ENCODE assay signal across 8 cellular contexts in genomic region chr17:43398724-43399595, GRCh38. TPM values are rescaled to one million over a fixed set of nuclear protein-coding genes. Genes with fewer than 3 reads are reported as not detected.
DNase-seq lines count a peak whose midpoint lies in the region; ATAC-seq and TF ChIP-seq lines count a peak whose summit lies in the region.

ARL4D (plus strand) TSS chr17:43398993; CDS start chr17:43399733, 740 bp downstream.

- H3K4me3 ChIP-seq in GM08714 (ENCODE audit: low read length): peak within 1 kb of the TSS; percentile 50
- peak within 1 kb of the TSS; percentile 97 for H3K4me3 ChIP-seq in fibroblast of the aortic adventitia (ENCODE audit: low read depth, low read length)

- H3K27me3 Mint-ChIP-seq in nephron progenitor cell (ENCODE audit: low read depth, poor library complexity): no peaks in the 10 kb centered on the region

- no peaks in the 10 kb centered on the region for H3K9me3 Mint-ChIP-seq in nephron progenitor cell

- DNase-seq in LHCN-M2 (ENCODE audit: low read depth) (peak; percentile 78), SHP77 (lab: John Stamatoyannopoulos, UW) (peak; percentile 67 to 84), activated gamma-delta T cell (lab: John Stamatoyannopoulos, UW) (peak; percentile 73), fibroblast of the aortic adventitia (ENCODE audit: low read depth) (peak; percentile 80), nephron progenitor cell (peak; percentile 93)
- DNase-seq in stimulated activated naive CD8-positive, alpha-beta T cell treated with anti-CD3 and anti-CD28 coated beads, Interleukin-15, Interleukin-2, amounts not matched to agents 100 U/mL and 50 U/mL, for 24 hours: peak; percentile 87

- peak within 1 kb of the TSS; percentile 88 for H3K4me3 Mint-ChIP-seq in nephron progenitor cell

- H3K36me3 Mint-ChIP-seq in nephron progenitor cell (ENCODE audit: low read depth): no peaks in the 10 kb centered on the region

- peak; percentile 82 for ATAC-seq in stimulated activated naive CD8-positive, alpha-beta T cell treated with anti-CD3 and anti-CD28 coated beads, Interleukin-15, Interleukin-2, amounts not matched to agents 100 U/mL and 50 U/mL, for 24 hours
- ATAC-seq in HG02840 (IDR thresholded peaks at IDR 0.05; ENCODE audit: low FRiP score, unreplicated experiment): no peak

- peaks cover 64% of the 10 kb centered on the region for H3K4me1 Mint-ChIP-seq in nephron progenitor cell

- TF ChIP-seq CTCF in fibroblast of the aortic adventitia (IDR thresholded peaks at IDR 0.05; ENCODE audit: insufficient read depth, low read length) (no peak), nephron progenitor cell (IDR thresholded peaks at IDR 0.05) (no peak)

- H3K27ac Mint-ChIP-seq in nephron progenitor cell: peak within 1 kb of the TSS; percentile 51

RNA-seq across cellular contexts. Expression of gene ARL4D, which starts in this region (rescaled TPM):
- total RNA-seq in LHCN-M2 (2014; rRNA removed) (19.8 and 25.6 TPM in 2 replicates), fibroblast of the aortic adventitia (ENCODE audit: low replicate concordance) (22.2 and 70.8 TPM in 2 replicates)
- 27.7 TPM for polyA plus RNA-seq in LHCN-M2 (2012)
